11 cellular contexts compared by ENCODE assay signal in the genomic region with DNA sequence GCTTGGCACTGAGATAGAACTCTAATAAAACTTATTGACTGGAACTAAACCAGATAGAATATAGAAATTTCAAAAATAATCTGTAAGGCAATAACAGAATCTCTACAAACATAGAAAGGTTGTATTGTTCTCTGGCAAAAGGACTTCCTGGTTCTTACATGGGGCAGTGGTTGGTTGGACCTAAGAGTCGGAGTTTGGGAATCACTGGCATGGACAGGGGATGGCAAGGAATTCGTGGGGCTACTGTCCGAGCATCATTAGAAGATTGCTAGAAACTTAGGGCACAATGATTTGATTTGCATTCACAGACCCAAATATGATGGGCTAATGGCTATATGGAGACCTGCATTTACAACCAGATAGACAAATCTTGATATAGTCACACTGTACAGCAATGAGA.
"Had no signal": no experiment of that assay in that cellular context is flagged by ENCODE, and none has a peak within 500 bp of the region (broad histone marks: within the 10 kb centered on the region; RNA-seq: fewer than 3 reads in every experiment).

No MANE protein-coding gene starts in this region.

- H3K36me3 ChIP-seq: HAP-1 had no signal

- H3K9me3 Mint-ChIP-seq: HFFc6 had no signal

- H3K27ac ChIP-seq: GM23248 had no signal

- H3K4me3 ChIP-seq: GM23248, GM23338, HAP-1 had no signal

- H3K4me3 Mint-ChIP-seq: GM23338, H9, HFFc6 had no signal

- H2AFZ ChIP-seq: GM23248, GM23338 had no signal

- ATAC-seq: GM23338, HCT116 had no signal

- FAIRE-seq: H1, H54 had no signal

- DNase-seq: GM23248, GOT3, H7, H9, HCEC 1CT, HFFc6 had no signal

- H3K9me3 ChIP-seq: HAP-1 had no signal

- H3K9ac ChIP-seq: GM23248 had no signal

- H3K4me1 ChIP-seq: HAP-1 had no signal

- H3K27ac Mint-ChIP-seq: GM23338, H9, HFFc6 had no signal

- H3K4me2 ChIP-seq: GM23338 had no signal
